29 cellular contexts compared by ENCODE assay signal in genomic region chr12:59155448-59155847, GRCh38.
"Had no signal": no experiment of that assay in that cellular context is flagged by ENCODE, and none has a peak within 500 bp of the region (broad histone marks: within the 10 kb centered on the region; RNA-seq: fewer than 3 reads in every experiment).

No MANE protein-coding gene starts in this region.

- H3K36me3 ChIP-seq: adrenal gland, brain microvascular endothelial cell, breast epithelium had no signal

- H3K9me3 ChIP-seq: adrenal gland, body of pancreas had no signal

- ATAC-seq: activated CD8-positive, alpha-beta memory T cell treated with anti-CD3 and anti-CD28 coated beads, Interleukin-2, amount 10 ng/mL, durations not matched to agents 7 days and 5 days; activated CD8-positive, alpha-beta T cell treated with anti-CD3 and anti-CD28 coated beads, Interleukin-2, amount 10 ng/mL, durations not matched to agents 7 days and 5 days; body of pancreas had no signal

- H3K4me1 ChIP-seq: adrenal gland, body of pancreas, breast epithelium had no signal

- H3K27ac ChIP-seq: adrenal gland, body of pancreas, brain microvascular endothelial cell, breast epithelium, VCaP had no signal

- DNase-seq: activated B cell treated with CpG ODN at 0.5 μM for 24 hours; activated CD4-positive, alpha-beta memory T cell treated with anti-CD3 and anti-CD28 coated beads, Interleukin-2, amount 10 ng/mL, durations not matched to agents 7 days and 5 days; activated CD4-positive, alpha-beta T cell treated with anti-CD3 and anti-CD28 coated beads for 4 hours; activated CD4-positive, alpha-beta T cell treated with anti-CD3 and anti-CD28 coated beads, Interleukin-2, amount 10 ng/mL, durations not matched to agents 24 days and 14 days; activated CD4-positive, alpha-beta T cell treated with anti-CD3 and anti-CD28 coated beads, Interleukin-2, amount 50 U/mL, for 1 hour; activated CD4-positive, alpha-beta T cell treated with anti-CD3 and anti-CD28 coated beads, Interleukin-2, amount 50 U/mL, for 48 hours; activated CD4-positive, CD25-positive, alpha-beta regulatory T cell treated with anti-CD3 and anti-CD28 coated beads, Interleukin-2, amount 50 U/mL, for 72 hours; activated CD8-positive, alpha-beta memory T cell treated with anti-CD3 and anti-CD28 coated beads for 24 hours; activated CD8-positive, alpha-beta memory T cell treated with anti-CD3 and anti-CD28 coated beads, Interleukin-2, amount 10 ng/mL, durations not matched to agents 7 days and 5 days; activated CD8-positive, alpha-beta memory T cell treated with anti-CD3 and anti-CD28 coated beads, Interleukin-2, amount 50 U/mL, for 48 hours; activated CD8-positive, alpha-beta T cell treated with anti-CD3 and anti-CD28 coated beads, Interleukin-2, amount 10 ng/mL, durations not matched to agents 7 days and 5 days; activated effector memory CD4-positive, alpha-beta T cell treated with Interleukin-2 at 50 U/mL for 16 hours; activated gamma-delta T cell; activated naive CD4-positive, alpha-beta T cell treated with anti-CD3 and anti-CD28 coated beads, Interleukin-2, amount 10 ng/mL, durations not matched to agents 7 days and 5 days; activated naive CD4-positive, alpha-beta T cell treated with Interleukin-2 at 50 U/mL for 16 hours; activated T-cell treated with anti-CD3 and anti-CD28 coated beads, Interleukin-2, amount 50 U/mL, for 24 hours; activated T-cell treated with anti-CD3 and anti-CD28 coated beads, Interleukin-2, amount 50 U/mL, for 48 hours; adrenal gland; amniotic stem cell; aorta; body of pancreas; brain microvascular endothelial cell; central memory CD4-positive, alpha-beta T cell; T-helper 1 cell; T-helper 2 cell; T-helper 9 cell had no signal

- FAIRE-seq: astrocyte had no signal

- H3K4me3 ChIP-seq: adrenal gland, body of pancreas, breast epithelium had no signal

- H3K27me3 ChIP-seq: adrenal gland, body of pancreas, brain microvascular endothelial cell, breast epithelium had no signal
